8 cellular contexts compared by ENCODE assay signal in the genomic region with DNA sequence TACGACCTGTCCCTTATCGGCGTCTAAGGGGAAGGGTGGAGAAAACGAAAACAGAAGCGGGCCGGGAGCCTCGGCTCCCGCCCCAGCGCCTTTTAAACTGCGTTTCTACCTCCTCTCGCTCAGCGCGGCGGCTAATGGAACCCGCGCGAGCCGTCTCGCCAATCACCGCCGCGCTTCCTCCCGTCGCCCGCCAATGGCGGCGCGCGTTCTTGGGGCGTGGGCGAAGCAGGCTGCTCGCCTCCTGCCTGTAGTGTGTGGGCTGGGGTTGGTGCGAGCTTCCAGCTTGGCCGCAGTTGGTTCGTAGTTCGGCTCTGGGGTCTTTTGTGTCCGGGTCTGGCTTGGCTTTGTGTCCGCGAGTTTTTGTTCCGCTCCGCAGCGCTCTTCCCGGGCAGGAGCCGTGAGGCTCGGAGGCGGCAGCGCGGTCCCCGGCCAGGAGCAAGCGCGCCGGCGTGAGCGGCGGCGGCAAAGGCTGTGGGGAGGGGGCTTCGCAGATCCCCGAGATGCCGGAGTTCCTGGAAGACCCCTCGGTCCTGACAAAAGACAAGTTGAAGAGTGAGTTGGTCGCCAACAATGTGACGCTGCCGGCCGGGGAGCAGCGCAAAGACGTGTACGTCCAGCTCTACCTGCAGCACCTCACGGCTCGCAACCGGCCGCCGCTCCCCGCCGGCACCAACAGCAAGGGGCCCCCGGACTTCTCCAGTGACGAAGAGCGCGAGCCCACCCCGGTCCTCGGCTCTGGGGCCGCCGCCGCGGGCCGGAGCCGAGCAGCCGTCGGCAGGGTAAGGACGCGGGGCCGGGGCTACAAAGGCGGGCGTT.
DNase-seq lines count a peak whose midpoint lies in the region; ATAC-seq and TF ChIP-seq lines count a peak whose summit lies in the region.

A gene with protein sequence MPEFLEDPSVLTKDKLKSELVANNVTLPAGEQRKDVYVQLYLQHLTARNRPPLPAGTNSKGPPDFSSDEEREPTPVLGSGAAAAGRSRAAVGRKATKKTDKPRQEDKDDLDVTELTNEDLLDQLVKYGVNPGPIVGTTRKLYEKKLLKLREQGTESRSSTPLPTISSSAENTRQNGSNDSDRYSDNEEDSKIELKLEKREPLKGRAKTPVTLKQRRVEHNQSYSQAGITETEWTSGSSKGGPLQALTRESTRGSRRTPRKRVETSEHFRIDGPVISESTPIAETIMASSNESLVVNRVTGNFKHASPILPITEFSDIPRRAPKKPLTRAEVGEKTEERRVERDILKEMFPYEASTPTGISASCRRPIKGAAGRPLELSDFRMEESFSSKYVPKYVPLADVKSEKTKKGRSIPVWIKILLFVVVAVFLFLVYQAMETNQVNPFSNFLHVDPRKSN (plus strand): TSS at position 223 of the 816 bp plus-strand sequence. CDS start 278 bp downstream, at position 501.

- H3K36me3 ChIP-seq in BLaER1 = peaks cover 8% of the 10 kb centered on the region; the same call in 1 of the 2 replicates

- peaks cover 44% of the 10 kb centered on the region for H3K4me1 ChIP-seq in BLaER1

- no peak for TF ChIP-seq CTCF in choroid plexus epithelial cell (conservative IDR thresholded peaks at IDR 0.05; ENCODE audit: low read depth, low read length)

- peaks cover 42% of the 10 kb centered on the region for H4K20me1 ChIP-seq in BLaER1

- DNase-seq in NCI-H526 (lab: John Stamatoyannopoulos, UW) (peak; percentile 89 to 97), choroid plexus epithelial cell (ENCODE audit: low read depth) (peak; percentile 93), kidney tubule cell (ENCODE audit: low spot score) (peak; percentile 95)
- DNase-seq in activated CD4-positive, alpha-beta T cell treated with anti-CD3 and anti-CD28 coated beads for 4 hours = peak; percentile 93 to 96
- peak; percentile 83 to 93 for DNase-seq in stimulated activated CD4-positive, alpha-beta T cell treated with anti-CD3 and anti-CD28 coated beads, Interleukin-1b, Interleukin-23, amount 100 ng/mL, for 1 hour (ENCODE audit: low read depth in 2 of 2)

- H3K4me2 ChIP-seq in BLaER1 = peak within 1 kb of the TSS; percentile 85

- no peaks in the 10 kb centered on the region for H3K27me3 ChIP-seq in BLaER1

- H3K27ac ChIP-seq in BLaER1 = peak within 1 kb of the TSS; percentile 99

- no peaks in the 10 kb centered on the region for H3K9me3 ChIP-seq in BLaER1

- H3K9ac ChIP-seq in BLaER1 = peak within 1 kb of the TSS; percentile 100

- H3K4me3 ChIP-seq in BLaER1 = peak within 1 kb of the TSS; percentile 96
- H3K4me3 ChIP-seq in choroid plexus epithelial cell (ENCODE audit: low read depth, low read length) = peak within 1 kb of the TSS; percentile 75

- ATAC-seq in GM19328 (IDR thresholded peaks at IDR 0.05; ENCODE audit: unreplicated experiment) (peak; percentile 86), HG03469 (IDR thresholded peaks at IDR 0.05; ENCODE audit: unreplicated experiment) (peak; percentile 82)

Comparison
In these comparisons a context has a peak if more than half of its experiments do, and no peak if none do; other contexts are left out.
1. Peak in every context shown above with its lines: DNase-seq, ATAC-seq, H3K4me3 ChIP-seq and H3K27ac ChIP-seq.